ENCODE assay signal across 7 cellular contexts in genomic region chr22:27802389-27803079, GRCh38. TPM values are rescaled to one million over a fixed set of nuclear protein-coding genes. Genes with fewer than 3 reads are reported as not detected.
DNase-seq lines count a peak whose midpoint lies in the region; TF ChIP-seq lines count a peak whose summit lies in the region.

No MANE protein-coding gene starts in this region.

- POLR2A ChIA-PET in HEK293T (lab: Yijun Ruan, JAX), result no interaction called here

- H3K4me1 Mint-ChIP-seq in activated T-helper 2 cell treated with anti-CD3 and anti-CD28 coated beads, Interferon-gamma antibody, Interleukin-2, Interleukin-4, amounts not matched to agents 10 μg/mL and 5 μg/mL and 100 μg/mL, durations not matched to agents 14 hours and 24 hours and 36 hours (ENCODE audit: low read depth), result peaks cover 13% of the 10 kb centered on the region

- in situ Hi-C loops in G401 (cut with HindIII; ENCODE audit: low sequenced_read_pairs), result no loop called here

- H3K4me3 ChIP-seq in iPS DF 6.9 (ENCODE audit: low read length) (peak overlapping the region; percentile 47; the same call in 1 of the 2 replicates), skin epidermis (peak overlapping the region; percentile 62 to 83 (median 77))

- no peaks in the 10 kb centered on the region for H3K36me3 Mint-ChIP-seq in activated T-helper 2 cell treated with anti-CD3 and anti-CD28 coated beads, Interferon-gamma antibody, Interleukin-2, Interleukin-4, amounts not matched to agents 10 μg/mL and 5 μg/mL and 100 μg/mL, durations not matched to agents 14 hours and 24 hours and 36 hours (ENCODE audit: low read depth)

- H3K4me3 Mint-ChIP-seq in activated T-helper 2 cell treated with anti-CD3 and anti-CD28 coated beads, Interferon-gamma antibody, Interleukin-2, Interleukin-4, amounts not matched to agents 10 μg/mL and 5 μg/mL and 100 μg/mL, durations not matched to agents 14 hours and 24 hours and 36 hours (ENCODE audit: low read depth), result peak overlapping the region; percentile 65

- intact Hi-C loops in activated T-helper 2 cell treated with anti-CD3 and anti-CD28 coated beads, Interferon-gamma antibody, Interleukin-2, Interleukin-4, amounts not matched to agents 10 μg/mL and 5 μg/mL and 100 μg/mL, durations not matched to agents 14 hours and 24 hours and 36 hours (cut with micrococcal nuclease), result no loop called here

- H3K4me1 ChIP-seq in iPS DF 6.9 (ENCODE audit: control insufficient read depth, insufficient read depth, low read length), result peaks cover 8% of the 10 kb centered on the region

- H3K27ac Mint-ChIP-seq in activated T-helper 2 cell treated with anti-CD3 and anti-CD28 coated beads, Interferon-gamma antibody, Interleukin-2, Interleukin-4, amounts not matched to agents 10 μg/mL and 5 μg/mL and 100 μg/mL, durations not matched to agents 14 hours and 24 hours and 36 hours, result no peak overlapping the region

- H3K9me3 ChIP-seq in iPS DF 6.9 (ENCODE audit: control insufficient read depth, insufficient read depth, low read length), result no peaks in the 10 kb centered on the region

- H3K27me3 ChIP-seq in iPS DF 6.9 (ENCODE audit: control insufficient read depth, insufficient read depth, low read length), result peaks cover 34% of the 10 kb centered on the region

- no CpG with 5 or more reads among the region's 33 CpGs for WGBS in iPS DF 6.9 (ENCODE audit: insufficient coverage, insufficient read length)

- DNase-seq in HEK293T (ENCODE audit: extremely low spot score) (peak; percentile 26), iPS DF 6.9 (ENCODE audit: low read depth, low spot score) (no peak), EL (no peak), G401 (ENCODE audit: low spot score) (no peak), ureter (ENCODE audit: low spot score) (no peak)
- DNase-seq in activated T-helper 2 cell treated with anti-CD3 and anti-CD28 coated beads, Interferon-gamma antibody, Interleukin-2, Interleukin-4, amounts not matched to agents 10 μg/mL and 5 μg/mL and 100 μg/mL, durations not matched to agents 14 hours and 24 hours and 36 hours (ENCODE audit: low spot score), result no peak

- CTCF ChIA-PET in HEK293T (lab: Yijun Ruan, JAX), result interaction anchor here (0.5 kb wide), 1 partner anchor 120 kb away, joined by 3 read pairs; no protein-coding TSS in a partner anchor

- H3K27me3 Mint-ChIP-seq in activated T-helper 2 cell treated with anti-CD3 and anti-CD28 coated beads, Interferon-gamma antibody, Interleukin-2, Interleukin-4, amounts not matched to agents 10 μg/mL and 5 μg/mL and 100 μg/mL, durations not matched to agents 14 hours and 24 hours and 36 hours (ENCODE audit: low read depth), result peaks cover 34% of the 10 kb centered on the region

- no peaks in the 10 kb centered on the region for H3K36me3 ChIP-seq in iPS DF 6.9 (ENCODE audit: control insufficient read depth, insufficient read depth, low read length)

- H3K27ac ChIP-seq in iPS DF 6.9 (ENCODE audit: low read length) (no peak overlapping the region), skin epidermis (peak overlapping the region in 20 of 21 experiments; percentile 60 to 93 (median 84))

- H3K9me3 Mint-ChIP-seq in activated T-helper 2 cell treated with anti-CD3 and anti-CD28 coated beads, Interferon-gamma antibody, Interleukin-2, Interleukin-4, amounts not matched to agents 10 μg/mL and 5 μg/mL and 100 μg/mL, durations not matched to agents 14 hours and 24 hours and 36 hours, result no peaks in the 10 kb centered on the region

TF ChIP-seq in HEK293T, 16 proteins besides CTCF, POLR2A, EP300 and RAD21:
- TF ChIP-seq, protein P1, sequence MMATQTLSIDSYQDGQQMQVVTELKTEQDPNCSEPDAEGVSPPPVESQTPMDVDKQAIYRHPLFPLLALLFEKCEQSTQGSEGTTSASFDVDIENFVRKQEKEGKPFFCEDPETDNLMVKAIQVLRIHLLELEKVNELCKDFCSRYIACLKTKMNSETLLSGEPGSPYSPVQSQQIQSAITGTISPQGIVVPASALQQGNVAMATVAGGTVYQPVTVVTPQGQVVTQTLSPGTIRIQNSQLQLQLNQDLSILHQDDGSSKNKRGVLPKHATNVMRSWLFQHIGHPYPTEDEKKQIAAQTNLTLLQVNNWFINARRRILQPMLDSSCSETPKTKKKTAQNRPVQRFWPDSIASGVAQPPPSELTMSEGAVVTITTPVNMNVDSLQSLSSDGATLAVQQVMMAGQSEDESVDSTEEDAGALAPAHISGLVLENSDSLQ (IDR thresholded peaks at IDR 0.05), result no peak
- TF ChIP-seq CTBP1 (IDR thresholded peaks at IDR 0.05; ENCODE audit: borderline replicate concordance) (no peak), L3MBTL2 (conservative IDR thresholded peaks at IDR 0.05) (0 out of 2 replicates have a peak, but pooled peaks have one; percentile 28)
TF ChIP-seq in HEK293T: peak in this region for 1.

RNA-seq across cellular contexts. Expression of gene MN1, which starts 1.0 kb away (rescaled TPM):
- 0.09 and 0.16 TPM in 2 replicates for total RNA-seq in activated T-helper 2 cell treated with anti-CD3 and anti-CD28 coated beads, Interferon-gamma antibody, Interleukin-2, Interleukin-4, amounts not matched to agents 10 μg/mL and 5 μg/mL and 100 μg/mL, durations not matched to agents 14 hours and 24 hours and 36 hours
- total RNA-seq in G401 (2014; rRNA removed; shearing (Covaris generic)), result 0.54 and 0.62 TPM in 2 replicates
- 3.3 TPM for total RNA-seq in ureter
